Comparison of ENCODE assay signal across 9 cellular contexts in the genomic region with DNA sequence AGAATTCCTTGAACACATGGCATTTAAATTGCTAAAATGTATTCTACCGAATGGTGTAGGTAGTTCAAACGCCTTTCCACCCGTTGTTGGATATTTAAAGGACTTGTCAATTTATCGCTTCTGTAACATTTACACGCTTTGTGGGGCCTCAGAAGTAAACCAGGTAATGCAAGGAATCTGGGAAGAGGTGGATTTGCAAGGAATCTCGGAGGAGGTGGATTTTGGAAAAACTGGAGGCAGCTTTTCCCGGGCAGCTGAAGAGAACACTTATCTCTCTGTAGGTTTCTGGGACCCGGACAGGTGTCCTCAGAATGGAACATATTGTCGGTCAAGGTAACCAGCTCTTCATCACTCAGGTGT. TPM values are rescaled to one million over a fixed set of nuclear protein-coding genes. Genes with fewer than 3 reads are reported as not detected.
DNase-seq lines count a peak whose midpoint lies in the region; ATAC-seq and TF ChIP-seq lines count a peak whose summit lies in the region.
"Had no signal": no experiment of that assay in that cellular context is flagged by ENCODE, and none has a peak within 500 bp of the region (broad histone marks: within the 10 kb centered on the region; RNA-seq: fewer than 3 reads in every experiment).

No MANE protein-coding gene starts in this region.

- TF ChIP-seq CTCF in AG04449 (IDR thresholded peaks at IDR 0.05; ENCODE audit: insufficient read depth, low read length, missing control alignments) (no peak), chondrocyte (IDR thresholded peaks at IDR 0.05) (no peak), omental fat pad (IDR thresholded peaks at IDR 0.05) (no peak)

- H3K9me3 Mint-ChIP-seq in chondrocyte (ENCODE audit: low read depth): no peaks in the 10 kb centered on the region
- no peaks in the 10 kb centered on the region for H3K9me3 Mint-ChIP-seq in naive thymus-derived CD8-positive, alpha-beta T cell

- CTCF ChIA-PET in AG04449 (lab: Yijun Ruan, JAX): no interaction called here

- peak overlapping the region; percentile 38 for H3K27ac Mint-ChIP-seq in chondrocyte (ENCODE audit: unreplicated experiment)
- H3K27ac Mint-ChIP-seq in naive thymus-derived CD8-positive, alpha-beta T cell: peak overlapping the region; percentile 37 to 93 (median 89)

- POLR2A ChIA-PET in AG04449 (lab: Yijun Ruan, JAX): no interaction called here
- POLR2A ChIA-PET in naive thymus-derived CD8-positive, alpha-beta T cell (lab: Charles Lee): no interaction called here

- H3K4me3 Mint-ChIP-seq in chondrocyte (ENCODE audit: unreplicated experiment): peak overlapping the region; percentile 68
- peak overlapping the region; percentile 59 to 90 (median 78) for H3K4me3 Mint-ChIP-seq in naive thymus-derived CD8-positive, alpha-beta T cell

- H3K4me1 Mint-ChIP-seq in chondrocyte (ENCODE audit: low read depth): peaks cover 26% of the 10 kb centered on the region
- peaks cover 18 to 31% (median 25%) of the 10 kb centered on the region in 4 donors for H3K4me1 Mint-ChIP-seq in naive thymus-derived CD8-positive, alpha-beta T cell

- no peak for DNase-seq in AG04449 (ENCODE audit: low read depth, low spot score)
- DNase-seq in Jurkat, Clone E6-1 (ENCODE audit: low read depth, low spot score): no peak
- no peak for DNase-seq in chondrocyte (ENCODE audit: low spot score)
- no peak for DNase-seq in naive thymus-derived CD8-positive, alpha-beta T cell
- no peak for DNase-seq in DMS79 (lab: John Stamatoyannopoulos, UW)
- DNase-seq in OCI-M2 (lab: John Stamatoyannopoulos, UW; ENCODE audit: unreplicated experiment): no peak
- DNase-seq in NCI-H187 treated with DMSO at 0.1 percent for 48 hours (lab: John Stamatoyannopoulos, UW): no peak
- DNase-seq in omental fat pad (ENCODE audit: low spot score): no peak

- H3K4me3 ChIP-seq in AG04449 (ENCODE audit: low read depth, low read length): peak overlapping the region; percentile 88
- peak overlapping the region; percentile 34 for H3K4me3 ChIP-seq in Jurkat, Clone E6-1 (ENCODE audit: low read length)

- peaks cover 1% of the 10 kb centered on the region for H3K27me3 Mint-ChIP-seq in chondrocyte (ENCODE audit: low read depth)
- no peaks in the 10 kb centered on the region for H3K27me3 Mint-ChIP-seq in naive thymus-derived CD8-positive, alpha-beta T cell

- H3K36me3 Mint-ChIP-seq in chondrocyte (ENCODE audit: low read depth): no peaks in the 10 kb centered on the region
- H3K36me3 Mint-ChIP-seq in naive thymus-derived CD8-positive, alpha-beta T cell: no peaks in the 10 kb centered on the region

- ATAC-seq in naive thymus-derived CD8-positive, alpha-beta T cell: no peak
- no peak for ATAC-seq in omental fat pad (ENCODE audit: low FRiP score)

RNA-seq across cellular contexts. Expression of gene MAPK8, which starts 0.6 kb away (rescaled TPM):
- 66.5 TPM for polyA plus RNA-seq in Jurkat, Clone E6-1 (2012; ENCODE audit: insufficient read depth, insufficient read length)
- total RNA-seq in chondrocyte (37.8 to 43.4 TPM (median 41.4 TPM) in 3 replicates), omental fat pad (10 to 100 TPM; 36.1 to 51.5 (median 46.9) TPM)
- 10 to 100 TPM; 62.7 to 70.1 TPM for total RNA-seq in naive thymus-derived CD8-positive, alpha-beta T cell
- 10 to 100 TPM; 20.2 to 30.6 (median 25.3) TPM for polyA plus RNA-seq in naive thymus-derived CD8-positive, alpha-beta T cell

RNA-seq across cellular contexts. Expression of gene FRMPD2, which starts 31.4 kb away (rescaled TPM):
- polyA plus RNA-seq in Jurkat, Clone E6-1 (2012; ENCODE audit: insufficient read depth, insufficient read length): not detected
- total RNA-seq in chondrocyte: not detected in 3 replicates
- not detected for total RNA-seq in naive thymus-derived CD8-positive, alpha-beta T cell
- polyA plus RNA-seq in naive thymus-derived CD8-positive, alpha-beta T cell: not detected
- total RNA-seq in omental fat pad: not detected
- total RNA-seq: M059J had no signal
